ENCODE assay signal across 1 cellular context in genomic region chr6:30600576-30600975, GRCh38.
TF ChIP-seq lines count a peak whose summit lies in the region.

No MANE protein-coding gene starts in this region.

TF ChIP-seq in IMR-90, 13 proteins besides CTCF, POLR2A, EP300 and RAD21:
- TF ChIP-seq MAZ (IDR thresholded peaks at IDR 0.05; ENCODE audit: borderline replicate concordance, low read depth, low read length) (no peak), CHD1 (IDR thresholded peaks at IDR 0.05; ENCODE audit: low read depth, low read length) (no peak), MXI1 (IDR thresholded peaks at IDR 0.05; ENCODE audit: borderline replicate concordance, low read depth, low read length) (no peak), BHLHE40 (IDR thresholded peaks at IDR 0.05; ENCODE audit: low read depth, low read length) (no peak), CEBPB (IDR thresholded peaks at IDR 0.05; ENCODE audit: low read depth, low read length) (no peak), RCOR1 (IDR thresholded peaks at IDR 0.05; ENCODE audit: insufficient replicate concordance, low read length) (no peak), RFX5 (IDR thresholded peaks at IDR 0.05; ENCODE audit: low read depth, low read length) (no peak), FOS (IDR thresholded peaks at IDR 0.05; ENCODE audit: low read depth, low read length) (no peak), ELK1 (IDR thresholded peaks at IDR 0.05; ENCODE audit: borderline replicate concordance, low read depth, low read length) (no peak), SMC3 (IDR thresholded peaks at IDR 0.05; ENCODE audit: low read depth, low read length) (no peak)
- TF ChIP-seq, protein P1, sequence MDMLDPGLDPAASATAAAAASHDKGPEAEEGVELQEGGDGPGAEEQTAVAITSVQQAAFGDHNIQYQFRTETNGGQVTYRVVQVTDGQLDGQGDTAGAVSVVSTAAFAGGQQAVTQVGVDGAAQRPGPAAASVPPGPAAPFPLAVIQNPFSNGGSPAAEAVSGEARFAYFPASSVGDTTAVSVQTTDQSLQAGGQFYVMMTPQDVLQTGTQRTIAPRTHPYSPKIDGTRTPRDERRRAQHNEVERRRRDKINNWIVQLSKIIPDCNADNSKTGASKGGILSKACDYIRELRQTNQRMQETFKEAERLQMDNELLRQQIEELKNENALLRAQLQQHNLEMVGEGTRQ (IDR thresholded peaks at IDR 0.05; ENCODE audit: low read depth, low read length): no peak
